ENCODE assay signal across 7 cellular contexts in genomic region chr1:166822385-166822784, GRCh38. TPM values are rescaled to one million over a fixed set of nuclear protein-coding genes. Genes with fewer than 3 reads are reported as not detected.
DNase-seq lines count a peak whose midpoint lies in the region; ATAC-seq and TF ChIP-seq lines count a peak whose summit lies in the region.

No MANE protein-coding gene starts in this region.

- no peaks in the 10 kb centered on the region for H3K36me3 Mint-ChIP-seq in neural crest cell (ENCODE audit: low read depth)

- H3K27me3 Mint-ChIP-seq in neural crest cell (ENCODE audit: low read depth), result no peaks in the 10 kb centered on the region

- DNase-seq in GM03348 (ENCODE audit: low spot score) (peak; percentile 36), neural crest cell (ENCODE audit: low read depth, low spot score) (no peak)
- no peak for DNase-seq in activated CD4-positive, alpha-beta T cell treated with anti-CD3 and anti-CD28 coated beads, Interleukin-2, amount 50 U/mL, for 1 hour

- TF ChIP-seq CTCF in VCaP (conservative IDR thresholded peaks at IDR 0.05), result peak; percentile 35; the same call in 1 of the 2 replicates
- TF ChIP-seq CTCF in neural crest cell (conservative IDR thresholded peaks at IDR 0.05), result peak; percentile 53

- no peak overlapping the region for H3K27ac ChIP-seq in VCaP

- peaks cover 2% of the 10 kb centered on the region for H3K9me3 Mint-ChIP-seq in neural crest cell

- no peak overlapping the region for H3K27ac Mint-ChIP-seq in neural crest cell (ENCODE audit: unreplicated experiment)

- H3K4me1 Mint-ChIP-seq in neural crest cell, result no peaks in the 10 kb centered on the region

- no peak overlapping the region for H3K4me3 Mint-ChIP-seq in neural crest cell

- ATAC-seq in HG02973 (IDR thresholded peaks at IDR 0.05; ENCODE audit: unreplicated experiment), result peak; percentile 58
- ATAC-seq in GM19467 (IDR thresholded peaks at IDR 0.05; ENCODE audit: unreplicated experiment), result no peak
- ATAC-seq in HG03432 (IDR thresholded peaks at IDR 0.05; ENCODE audit: unreplicated experiment), result no peak

RNA-seq across cellular contexts. Expression of gene POGK, which starts 16.9 kb away (rescaled TPM):
- 57.3 and 60.0 TPM in 2 replicates for total RNA-seq in neural crest cell

RNA-seq across cellular contexts. Expression of gene TADA1, which starts 53.7 kb away (rescaled TPM):
- 24.1 and 25.6 TPM in 2 replicates for total RNA-seq in neural crest cell
